9 cellular contexts compared by ENCODE assay signal in genomic region chr16:80931661-80931984, GRCh38.
DNase-seq lines count a peak whose midpoint lies in the region; ATAC-seq and TF ChIP-seq lines count a peak whose summit lies in the region.
"Had no signal": no experiment of that assay in that cellular context is flagged by ENCODE, and none has a peak within 500 bp of the region (broad histone marks: within the 10 kb centered on the region; RNA-seq: fewer than 3 reads in every experiment).

No MANE protein-coding gene starts in this region.

- H3K27me3 ChIP-seq in dorsolateral prefrontal cortex (peaks cover 0 to 7% (median 0%) of the 10 kb centered on the region in 45 donors), mucosa of rectum (ENCODE audit: control insufficient read depth in 2 of 2, insufficient read depth in 2 of 2, low read length in 2 of 2) (peaks cover 0 to 5% of the 10 kb centered on the region in 2 donors), tibial nerve (peaks cover 0 to 21% of the 10 kb centered on the region in 2 donors)

- DNase-seq in activated naive CD4-positive, alpha-beta T cell treated with anti-CD3 and anti-CD28 coated beads for 36 hours: no peak
- DNase-seq in activated naive CD4-positive, alpha-beta T cell treated with anti-CD3 and anti-CD28 coated beads, Interleukin-2, amount 50 U/mL, for 72 hours (ENCODE audit: low spot score in 2 of 2): no peak
- DNase-seq in dorsolateral prefrontal cortex (no peak), tibial nerve (ENCODE audit: low spot score in 2 of 2) (no peak), DMS79 (lab: John Stamatoyannopoulos, UW) (no peak)
- DNase-seq: KG1 had no signal

- no peak for TF ChIP-seq EP300 in tibial nerve (IDR thresholded peaks at IDR 0.05)

- no peak for TF ChIP-seq CTCF in dorsolateral prefrontal cortex (IDR thresholded peaks at IDR 0.05 in 54 of 56, conservative IDR thresholded peaks at IDR 0.05 in 2 of 56; ENCODE audit: low read depth in 1 of 56, partially characterized antibody in 56 of 56)
- TF ChIP-seq CTCF in tibial nerve (IDR thresholded peaks at IDR 0.05): no peak

- H3K4me1 ChIP-seq in mucosa of rectum (ENCODE audit: control insufficient read depth in 2 of 2, insufficient read depth in 2 of 2, low read length in 2 of 2): peaks cover 0 to 9% of the 10 kb centered on the region in 2 donors
- peaks cover 0 to 18% (median 9%) of the 10 kb centered on the region in 4 donors for H3K4me1 ChIP-seq in tibial nerve

- peaks cover 57% of the 10 kb centered on the region for H3K27me3 Mint-ChIP-seq in activated naive CD4-positive, alpha-beta T cell treated with anti-CD3 and anti-CD28 coated beads for 36 hours (ENCODE audit: low read depth)

- no peaks in the 10 kb centered on the region for H3K36me3 Mint-ChIP-seq in activated naive CD4-positive, alpha-beta T cell treated with anti-CD3 and anti-CD28 coated beads for 36 hours (ENCODE audit: low read depth)
- H3K36me3 Mint-ChIP-seq in activated naive CD4-positive, alpha-beta T cell treated with anti-CD3 and anti-CD28 coated beads, Interleukin-2, amount 50 U/mL, for 72 hours: peaks cover 5% of the 10 kb centered on the region in 2 donors

- WGBS in tibial nerve, 2 donors: 20% methylated on average over 8 of the region's 8 CpGs

- H3K4me1 Mint-ChIP-seq in activated naive CD4-positive, alpha-beta T cell treated with anti-CD3 and anti-CD28 coated beads for 36 hours (ENCODE audit: low read depth): peaks cover 6% of the 10 kb centered on the region

- CTCF ChIA-PET in activated naive CD4-positive, alpha-beta T cell treated with anti-CD3 and anti-CD28 coated beads for 36 hours (lab: Charles Lee): no interaction called here

- H3K9ac ChIP-seq in mucosa of rectum (ENCODE audit: low read depth in 1 of 2, low read length in 2 of 2): peak overlapping the region in 1 of 2 donors; percentile 62

- no peaks in the 10 kb centered on the region for H3K36me3 ChIP-seq in mucosa of rectum (ENCODE audit: control insufficient read depth in 2 of 2, insufficient read depth in 2 of 2, low read length in 2 of 2)
- H3K36me3 ChIP-seq in tibial nerve: no peaks in the 10 kb centered on the region

- no peaks in the 10 kb centered on the region for H3K9me3 Mint-ChIP-seq in activated naive CD4-positive, alpha-beta T cell treated with anti-CD3 and anti-CD28 coated beads for 36 hours
- no peaks in the 10 kb centered on the region for H3K9me3 Mint-ChIP-seq in activated naive CD4-positive, alpha-beta T cell treated with anti-CD3 and anti-CD28 coated beads, Interleukin-2, amount 50 U/mL, for 72 hours

- H3K9me3 ChIP-seq in mucosa of rectum (ENCODE audit: control insufficient read depth in 2 of 2, low read length in 2 of 2): no peaks in the 10 kb centered on the region
- no peaks in the 10 kb centered on the region for H3K9me3 ChIP-seq in tibial nerve

- no peak for TF ChIP-seq POLR2A in tibial nerve (IDR thresholded peaks at IDR 0.05)

- H3K4me3 ChIP-seq in dorsolateral prefrontal cortex: peak overlapping the region; percentile 38 to 77 (median 59)
- peak overlapping the region; percentile 56 to 62 for H3K4me3 ChIP-seq in mucosa of rectum (ENCODE audit: low read length in 2 of 2)
- H3K4me3 ChIP-seq in tibial nerve: peak overlapping the region; percentile 9 to 48 (median 42)

- peak overlapping the region; percentile 54 for H3K4me3 Mint-ChIP-seq in activated naive CD4-positive, alpha-beta T cell treated with anti-CD3 and anti-CD28 coated beads for 36 hours

- no peak overlapping the region for H3K27ac Mint-ChIP-seq in activated naive CD4-positive, alpha-beta T cell treated with anti-CD3 and anti-CD28 coated beads for 36 hours
- H3K27ac Mint-ChIP-seq in activated naive CD4-positive, alpha-beta T cell treated with anti-CD3 and anti-CD28 coated beads, Interleukin-2, amount 50 U/mL, for 72 hours: no peak overlapping the region

- intact Hi-C loops in activated naive CD4-positive, alpha-beta T cell treated with anti-CD3 and anti-CD28 coated beads for 36 hours (cut with micrococcal nuclease): no loop called here
- intact Hi-C loops in dorsolateral prefrontal cortex (cut with DNase I): no loop called here

- peak overlapping the region in 56 of 59 donors; percentile 62 to 95 (median 88) for H3K27ac ChIP-seq in dorsolateral prefrontal cortex
- peak overlapping the region in 1 of 2 donors; percentile 38 for H3K27ac ChIP-seq in mucosa of rectum (ENCODE audit: low read depth in 2 of 2, low read length in 2 of 2)
- peak overlapping the region in 3 of 4 donors; percentile 64 to 77 (median 66) for H3K27ac ChIP-seq in tibial nerve

- no peak for ATAC-seq in activated naive CD4-positive, alpha-beta T cell treated with anti-CD3 and anti-CD28 coated beads, Interleukin-2, amount 50 U/mL, for 72 hours
- no peak for ATAC-seq in HG02798 (IDR thresholded peaks at IDR 0.05; ENCODE audit: poor library complexity, unreplicated experiment)
- no peak for ATAC-seq in GM18907 (IDR thresholded peaks at IDR 0.05; ENCODE audit: unreplicated experiment)
